ENCODE assay signal across 14 cellular contexts in genomic region chr10:30459283-30459682, GRCh38. TPM values are rescaled to one million over a fixed set of nuclear protein-coding genes. Genes with fewer than 3 reads are reported as not detected.
DNase-seq lines count a peak whose midpoint lies in the region; ATAC-seq and TF ChIP-seq lines count a peak whose summit lies in the region.
"Had no signal": no experiment of that assay in that cellular context is flagged by ENCODE, and none has a peak within 500 bp of the region (broad histone marks: within the 10 kb centered on the region; RNA-seq: fewer than 3 reads in every experiment).

No MANE protein-coding gene starts in this region.

- H3K36me3 ChIP-seq in right atrium auricular region (peaks cover 51% of the 10 kb centered on the region), psoas muscle (ENCODE audit: insufficient read depth in 1 of 2, low read depth in 1 of 2) (peaks cover 0 to 65% of the 10 kb centered on the region in 2 donors), BE2C (no peaks in the 10 kb centered on the region)

- WGBS in psoas muscle, 3 donors, result 82 to 92% (median 90%) methylated on average over 6 of the region's 6 CpGs

- H3K4me1 ChIP-seq in right atrium auricular region (peaks cover 0 to 44% of the 10 kb centered on the region in 2 donors), psoas muscle (peaks cover 56% of the 10 kb centered on the region), BE2C (no peaks in the 10 kb centered on the region)

- H3K4me3 ChIP-seq in right atrium auricular region, result no peak overlapping the region
- H3K4me3 ChIP-seq in psoas muscle, result no peak overlapping the region
- H3K4me3 ChIP-seq in BE2C (ENCODE audit: low read depth, low read length), result no peak overlapping the region
- H3K4me3 ChIP-seq: BLaER1 treated with 17β-estradiol and CSF1 and Interleukin-3, amounts not matched to agents 10 nM and 100 nM; K562 had no signal

- ATAC-seq in psoas muscle (peak in 1 of 4 donors; percentile 37), HG03108 (IDR thresholded peaks at IDR 0.05; ENCODE audit: unreplicated experiment) (no peak)
- ATAC-seq: activated naive CD4-positive, alpha-beta T cell treated with anti-CD3 and anti-CD28 coated beads, Interleukin-2, amount 50 U/mL, for 72 hours; HCT116; K562; T-helper 17 cell had no signal

- H3K27me3 ChIP-seq in right atrium auricular region, result no peaks in the 10 kb centered on the region
- no peaks in the 10 kb centered on the region for H3K27me3 ChIP-seq in psoas muscle (ENCODE audit: insufficient read depth in 3 of 3, low read length in 2 of 3)
- H3K27me3 ChIP-seq in BE2C, result no peaks in the 10 kb centered on the region
- H3K27me3 ChIP-seq: BLaER1 treated with 17β-estradiol and CSF1 and Interleukin-3, amounts not matched to agents 10 nM and 100 nM had no signal

- peak; percentile 77 for DNase-seq in GF-D8 (lab: John Stamatoyannopoulos, UW)
- DNase-seq in SKM-1 (lab: John Stamatoyannopoulos, UW; ENCODE audit: unreplicated experiment), result peak; percentile 31
- DNase-seq in right atrium auricular region (ENCODE audit: low spot score), result peak; percentile 69
- peak; percentile 34 to 59 for DNase-seq in psoas muscle
- DNase-seq in ureter (ENCODE audit: low spot score), result no peak
- no peak for DNase-seq in effector CD8-positive, alpha-beta T cell (lab: John Stamatoyannopoulos, UW)
- no peak for DNase-seq in BE2C
- DNase-seq: nephron progenitor cell, T-helper 17 cell had no signal

- TF ChIP-seq CTCF in right atrium auricular region (IDR thresholded peaks at IDR 0.05) (no peak), psoas muscle (IDR thresholded peaks at IDR 0.05) (no peak), BE2C (IDR thresholded peaks at IDR 0.05; ENCODE audit: low read depth, low read length) (no peak)

- H3K9me3 ChIP-seq in right atrium auricular region (no peaks in the 10 kb centered on the region), psoas muscle (no peaks in the 10 kb centered on the region), BE2C (no peaks in the 10 kb centered on the region)
- H3K9me3 ChIP-seq: BLaER1 treated with 17β-estradiol and CSF1 and Interleukin-3, amounts not matched to agents 10 nM and 100 nM had no signal

- H3K27ac ChIP-seq in right atrium auricular region (peak overlapping the region in 1 of 2 donors; percentile 37), psoas muscle (no peak overlapping the region)

- intact Hi-C loops in psoas muscle (cut with DNase I), result no loop called here

RNA-seq across cellular contexts. Expression of gene MAP3K8, which starts 25.3 kb away (rescaled TPM):
- total RNA-seq in right atrium auricular region (10 to 100 TPM; 10.6 to 18.9 TPM), psoas muscle (1 to 10 TPM; 3.0 to 8.3 (median 4.6) TPM), ureter (42.8 TPM)
- polyA plus RNA-seq in psoas muscle, result 1 to 10 TPM; 2.4 to 4.4 (median 3.9) TPM
- not detected for polyA plus RNA-seq in BE2C (2012; ENCODE audit: insufficient read depth, insufficient read length, low read depth)

Comparison
In these comparisons a context has a peak if more than half of its experiments do, and no peak if none do; other contexts are left out.
1. DNase-seq: peak in GF-D8 (single experiment), SKM-1 (single experiment), right atrium auricular region (single experiment) and psoas muscle (2 of 2); none in ureter (single experiment), effector CD8-positive, alpha-beta T cell (single experiment) and BE2C (single experiment).